Comparison of ENCODE assay signal across 16 cellular contexts in genomic region chr16:69283851-69284250, GRCh38. TPM values are rescaled to one million over a fixed set of nuclear protein-coding genes. Genes with fewer than 3 reads are reported as not detected.
DNase-seq lines count a peak whose midpoint lies in the region; ATAC-seq and TF ChIP-seq lines count a peak whose summit lies in the region.
"Had no signal": no experiment of that assay in that cellular context is flagged by ENCODE, and none has a peak within 500 bp of the region (broad histone marks: within the 10 kb centered on the region; RNA-seq: fewer than 3 reads in every experiment).

No MANE protein-coding gene starts in this region.

- no peaks in the 10 kb centered on the region for H3K9me3 Mint-ChIP-seq in CD4-positive, alpha-beta memory T cell
- no peaks in the 10 kb centered on the region for H3K9me3 Mint-ChIP-seq in HFFc6

- no peak overlapping the region for H3K4me2 ChIP-seq in mesendoderm (ENCODE audit: low read length)
- H3K4me2 ChIP-seq: BLaER1, KMS-11 had no signal

- H3K27ac Mint-ChIP-seq in CD4-positive, alpha-beta memory T cell = peak overlapping the region in 4 of 7 donors; percentile 52 to 81 (median 61)
- peak overlapping the region; percentile 11 for H3K27ac Mint-ChIP-seq in T-helper 17 cell
- no peak overlapping the region for H3K27ac Mint-ChIP-seq in HFFc6

- H3K18ac ChIP-seq in mesendoderm (ENCODE audit: low read length) = no peak overlapping the region

- H3K27me3 Mint-ChIP-seq in CD4-positive, alpha-beta memory T cell = no peaks in the 10 kb centered on the region
- H3K27me3 Mint-ChIP-seq in T-helper 17 cell (no peaks in the 10 kb centered on the region), HFFc6 (ENCODE audit: insufficient read depth) (no peaks in the 10 kb centered on the region)

- no peaks in the 10 kb centered on the region for H3K9me3 ChIP-seq in CD4-positive, alpha-beta memory T cell (ENCODE audit: control insufficient read depth in 1 of 2, low read length in 2 of 2)
- no peaks in the 10 kb centered on the region for H3K9me3 ChIP-seq in T-helper 17 cell (ENCODE audit: control insufficient read depth, low read length, poor library complexity, severe bottlenecking)
- H3K9me3 ChIP-seq: BLaER1 had no signal

- H2BK5ac ChIP-seq in mesendoderm (ENCODE audit: low read length) = no peak overlapping the region

- no peaks in the 10 kb centered on the region for H3K4me1 ChIP-seq in CD4-positive, alpha-beta memory T cell (ENCODE audit: insufficient read depth, low read length)
- H3K4me1 ChIP-seq in mesendoderm (ENCODE audit: control insufficient read depth, low read depth, low read length) = no peaks in the 10 kb centered on the region
- H3K4me1 ChIP-seq: BLaER1 had no signal

- no peaks in the 10 kb centered on the region for H3K79me1 ChIP-seq in mesendoderm (ENCODE audit: low read length)

- H4K5ac ChIP-seq in mesendoderm (ENCODE audit: low read length) = no peak overlapping the region

- ATAC-seq in T-helper 17 cell (no peak), GM21360 (IDR thresholded peaks at IDR 0.05; ENCODE audit: unreplicated experiment) (no peak)
- ATAC-seq: HCT116 had no signal

- H3K23ac ChIP-seq in mesendoderm (ENCODE audit: low read length) = no peak overlapping the region

- H3K36me3 Mint-ChIP-seq in CD4-positive, alpha-beta memory T cell = peaks cover 0 to 14% of the 10 kb centered on the region in 2 donors
- no peaks in the 10 kb centered on the region for H3K36me3 Mint-ChIP-seq in T-helper 17 cell (ENCODE audit: low read depth)
- H3K36me3 Mint-ChIP-seq in HFFc6 (ENCODE audit: low read depth) = peaks cover 4% of the 10 kb centered on the region; the same call in 1 of the 2 replicates

- intact Hi-C loops in CD4-positive, alpha-beta memory T cell (cut with micrococcal nuclease) = no loop called here

- no peaks in the 10 kb centered on the region for H3K79me2 ChIP-seq in mesendoderm (ENCODE audit: control insufficient read depth, insufficient read depth, low read length)

- H3K4me1 Mint-ChIP-seq in CD4-positive, alpha-beta memory T cell = peaks cover 0 to 5% (median 3%) of the 10 kb centered on the region in 4 donors
- H3K4me1 Mint-ChIP-seq in T-helper 17 cell (peaks cover 3% of the 10 kb centered on the region), HFFc6 (ENCODE audit: low read depth) (peaks cover 27% of the 10 kb centered on the region)

- no peak overlapping the region for H3K4me3 ChIP-seq in CD4-positive, alpha-beta memory T cell (ENCODE audit: low read length in 2 of 2)
- no peak overlapping the region for H3K4me3 ChIP-seq in mesendoderm (ENCODE audit: low read length)
- H3K4me3 ChIP-seq: BLaER1 had no signal

- no peak for DNase-seq in CD4-positive, alpha-beta memory T cell
- DNase-seq in ELF-1 (ENCODE audit: low read depth, low spot score) = peak; percentile 4
- no peak for DNase-seq in T-helper 17 cell
- DNase-seq in mesendoderm = peak; percentile 16
- DNase-seq in activated naive CD4-positive, alpha-beta T cell (lab: John Stamatoyannopoulos, UW) = no peak
- DNase-seq in HFFc6 = no peak
- DNase-seq: 8988T, AML-193, DMS153, DMS79 treated with DMSO at 0.1 percent for 48 hours, GF-D8 had no signal

- H3K4me3 Mint-ChIP-seq in CD4-positive, alpha-beta memory T cell = no peak overlapping the region
- H3K4me3 Mint-ChIP-seq in T-helper 17 cell (no peak overlapping the region), HFFc6 (no peak overlapping the region)

- no peak overlapping the region for H2BK15ac ChIP-seq in mesendoderm (replicated peaks; ENCODE audit: low read depth)

- H2BK120ac ChIP-seq in mesendoderm (ENCODE audit: low read depth, low read length) = no peak overlapping the region

- WGBS in mesendoderm (ENCODE audit: extremely low coverage, insufficient coverage, low lambda C conversion rate) = no CpG with 5 or more reads among the region's 4 CpGs

- no peak overlapping the region for H2AK5ac ChIP-seq in mesendoderm (ENCODE audit: low read length)

- CTCF ChIA-PET in CD4-positive, alpha-beta memory T cell (lab: Charles Lee; ENCODE audit: partially characterized antibody) = interaction anchor here (1.2 to 11.1 kb wide), 6 partner anchors 10 to 133 kb away, joined by 3 to 297 read pairs (median 14); partner anchors contain the start of gene SNTB2

- TF ChIP-seq CTCF in HFFc6 (IDR thresholded peaks at IDR 0.05) = no peak

- H3K27me3 ChIP-seq in CD4-positive, alpha-beta memory T cell (ENCODE audit: insufficient read depth, low read length) = no peaks in the 10 kb centered on the region
- H3K27me3 ChIP-seq in mesendoderm (ENCODE audit: insufficient read depth, low read length, poor library complexity) = no peaks in the 10 kb centered on the region
- H3K27me3 ChIP-seq: BLaER1 had no signal

- POLR2A ChIA-PET in CD4-positive, alpha-beta memory T cell (lab: Charles Lee; ENCODE audit: partially characterized antibody) = no interaction called here

- H3K9ac ChIP-seq in mesendoderm (ENCODE audit: low read length) = no peak overlapping the region
- H3K9ac ChIP-seq: BLaER1, KMS-11 had no signal

- H3K36me3 ChIP-seq in CD4-positive, alpha-beta memory T cell (ENCODE audit: insufficient read depth, low read length) = peaks cover 5% of the 10 kb centered on the region
- peaks cover 4% of the 10 kb centered on the region for H3K36me3 ChIP-seq in mesendoderm (ENCODE audit: control insufficient read depth, insufficient read depth, low read length)

- H3K56ac ChIP-seq in mesendoderm (ENCODE audit: low read length) = no peak overlapping the region

- no peak overlapping the region for H4K8ac ChIP-seq in mesendoderm (ENCODE audit: low read depth, low read length)

- H3K4ac ChIP-seq in mesendoderm (ENCODE audit: low read depth, low read length) = no peak overlapping the region

- no peak overlapping the region for H3K27ac ChIP-seq in CD4-positive, alpha-beta memory T cell (ENCODE audit: low read depth, low read length)
- no peak overlapping the region for H3K27ac ChIP-seq in mesendoderm (ENCODE audit: low read depth, low read length)
- H3K27ac ChIP-seq: BLaER1, HL-60, KMS-11 had no signal

RNA-seq across cellular contexts. Expression of gene VPS4A, which starts 27.3 kb away (rescaled TPM):
- total RNA-seq in CD4-positive, alpha-beta memory T cell = 10 to 100 TPM; 46.7 to 48.3 TPM
- 10 to 100 TPM; 27.2 to 41.2 TPM for polyA plus RNA-seq in CD4-positive, alpha-beta memory T cell
- total RNA-seq in T-helper 17 cell = 10 to 100 TPM; 43.8 to 53.7 TPM
- polyA plus RNA-seq in mesendoderm (2013, experiment 1 of 2) = 33.5 TPM
- 35.0 TPM for polyA plus RNA-seq in mesendoderm (2013, experiment 2 of 2)
- total RNA-seq in HFFc6 (2021; fragmentation: NEBNext Ultra II Directional; extraction: Animal tissue kit (Norgen Biotek cat#: 25700)) = 10 to 100 TPM; 33.2 to 39.8 (median 36.7) TPM

RNA-seq across cellular contexts. Expression of gene PDF, which starts 46.5 kb away (rescaled TPM):
- 10 to 100 TPM; 11.8 TPM for total RNA-seq in CD4-positive, alpha-beta memory T cell
- 10 to 100 TPM; 12.6 to 18.0 TPM for polyA plus RNA-seq in CD4-positive, alpha-beta memory T cell
- 1 to 10 TPM; 4.1 to 4.3 TPM for total RNA-seq in T-helper 17 cell
- polyA plus RNA-seq in mesendoderm (2013, experiment 1 of 2) = 25.4 TPM
- polyA plus RNA-seq in mesendoderm (2013, experiment 2 of 2) = 23.4 TPM
- 10 to 100 TPM; 14.5 to 21.1 (median 16.5) TPM for total RNA-seq in HFFc6 (2021; fragmentation: NEBNext Ultra II Directional; extraction: Animal tissue kit (Norgen Biotek cat#: 25700))

RNA-seq across cellular contexts. Expression of gene COG8, which starts 55.5 kb away (rescaled TPM):
- 10 to 100 TPM; 66.0 to 66.1 TPM for total RNA-seq in CD4-positive, alpha-beta memory T cell
- polyA plus RNA-seq in CD4-positive, alpha-beta memory T cell = 10 to 100 TPM; 31.3 to 34.1 TPM
- total RNA-seq in T-helper 17 cell = 10 to 100 TPM; 21.7 to 22.8 TPM
- polyA plus RNA-seq in mesendoderm (2013, experiment 1 of 2) = 28.2 TPM
- 28.4 TPM for polyA plus RNA-seq in mesendoderm (2013, experiment 2 of 2)
- 10 to 100 TPM; 29.4 to 36.8 (median 35.2) TPM for total RNA-seq in HFFc6 (2021; fragmentation: NEBNext Ultra II Directional; extraction: Animal tissue kit (Norgen Biotek cat#: 25700))

RNA-seq across cellular contexts. Expression of gene NIP7, which starts 55.7 kb away (rescaled TPM):
- 10 to 100 TPM; 30.9 to 31.9 TPM for total RNA-seq in CD4-positive, alpha-beta memory T cell
- 10 to 100 TPM; 23.4 to 24.4 TPM for polyA plus RNA-seq in CD4-positive, alpha-beta memory T cell
- total RNA-seq in T-helper 17 cell = 10 to 100 TPM; 28.5 to 29.7 TPM
- 74.2 TPM for polyA plus RNA-seq in mesendoderm (2013, experiment 1 of 2)
- polyA plus RNA-seq in mesendoderm (2013, experiment 2 of 2) = 74.5 TPM
- 10 to 100 TPM; 34.7 to 43.5 (median 37.1) TPM for total RNA-seq in HFFc6 (2021; fragmentation: NEBNext Ultra II Directional; extraction: Animal tissue kit (Norgen Biotek cat#: 25700))

Comparison
In these comparisons a context has a peak if more than half of its experiments do, and no peak if none do; other contexts are left out.
1. DNase-seq: peak in ELF-1 (single experiment) and mesendoderm (single experiment); none in CD4-positive, alpha-beta memory T cell (0 of 5), T-helper 17 cell (0 of 3), activated naive CD4-positive, alpha-beta T cell (0 of 4) and HFFc6 (single experiment).